ENCODE assay signal across 1 cellular context in genomic region chr2:7795358-7796199, GRCh38.
TF ChIP-seq lines count a peak whose summit lies in the region.

No MANE protein-coding gene starts in this region.

TF ChIP-seq in GM23338, 12 proteins besides CTCF, POLR2A, EP300 and RAD21 (continued from another document):
- TF ChIP-seq ZNF462 (CRISPR knock-in tag; IDR thresholded peaks at IDR 0.05): no peak
- no peak for TF ChIP-seq STAT1 (IDR thresholded peaks at IDR 0.05; ENCODE audit: unreplicated experiment)
- no peak for TF ChIP-seq CREB1 (CRISPR knock-in tag; IDR thresholded peaks at IDR 0.05; ENCODE audit: low read depth)
- TF ChIP-seq POLR2AphosphoS5 (IDR thresholded peaks at IDR 0.05; ENCODE audit: low read depth): no peak
